ENCODE assay signal across 28 cellular contexts in genomic region chr1:88124614-88125013, GRCh38.
A peak's percentile ranks its signal among the peaks of the same experiment; 100 is the strongest.
DNase-seq lines count a peak whose midpoint lies in the region; ATAC-seq, FAIRE-seq and TF ChIP-seq lines count a peak whose summit lies in the region.
"Had no signal": no experiment of that assay in that cellular context is flagged by ENCODE, and none has a peak within 500 bp of the region (broad histone marks: within the 10 kb centered on the region; RNA-seq: fewer than 3 reads in every experiment).

No MANE protein-coding gene starts in this region.

- H3K4me1 ChIP-seq in GM23338 (ENCODE audit: insufficient read depth) (no peaks in the 10 kb centered on the region), HEK293 (ENCODE audit: control insufficient read depth, insufficient read depth, low read length) (no peaks in the 10 kb centered on the region), K562 (replicated peaks in 1 of 2; ENCODE audit: control insufficient read depth in 2 of 2, insufficient read depth in 2 of 2, low read length in 2 of 2) (no peaks in the 10 kb centered on the region), neural progenitor cell (peaks cover 9% of the 10 kb centered on the region), suprapubic skin (no peaks in the 10 kb centered on the region)
- H3K4me1 ChIP-seq: BE2C, BLaER1 had no signal

- H3F3A ChIP-seq in GM23338 (replicated peaks; ENCODE audit: low read depth) (no peaks in the 10 kb centered on the region), neural progenitor cell (ENCODE audit: low read depth) (no peaks in the 10 kb centered on the region)

- no peak overlapping the region for H3K4me3 ChIP-seq in GM23338
- H3K4me3 ChIP-seq in HEK293 (ENCODE audit: low read depth, low read length), result no peak overlapping the region
- no peak overlapping the region for H3K4me3 ChIP-seq in K562
- no peak overlapping the region for H3K4me3 ChIP-seq in neural progenitor cell
- no peak overlapping the region for H3K4me3 ChIP-seq in suprapubic skin
- H3K4me3 ChIP-seq: BLaER1, GM12878 had no signal

- H3K27me3 ChIP-seq in GM23338 (ENCODE audit: insufficient read depth) (no peaks in the 10 kb centered on the region), K562 (ENCODE audit: control insufficient read depth in 2 of 2, insufficient read depth in 2 of 2, low read length in 2 of 2) (no peaks in the 10 kb centered on the region), neural progenitor cell (no peaks in the 10 kb centered on the region), suprapubic skin (no peaks in the 10 kb centered on the region)
- H3K27me3 ChIP-seq: BE2C, BLaER1 had no signal

- TF ChIP-seq EP300 in K562 (IDR thresholded peaks at IDR 0.05; ENCODE audit: low read length) (no peak), suprapubic skin (IDR thresholded peaks at IDR 0.05) (no peak)

- TF ChIP-seq RAD21 in K562 (CRISPR knock-in tag; conservative IDR thresholded peaks at IDR 0.05 in 1 of 2, IDR thresholded peaks at IDR 0.05 in 1 of 2), result no peak

- ATAC-seq in GM23338, result no peak
- ATAC-seq in K562, result no peak
- ATAC-seq in activated naive CD8-positive, alpha-beta T cell treated with anti-CD3 and anti-CD28 coated beads, Interleukin-2, amount 50 U/mL, for 24 hours, result no peak
- ATAC-seq: GM12878 had no signal

- H3K27ac Mint-ChIP-seq in GM23338 (no peak overlapping the region), neural progenitor cell (no peak overlapping the region)
- no peak overlapping the region for H3K27ac Mint-ChIP-seq in activated naive CD8-positive, alpha-beta T cell treated with anti-CD3 and anti-CD28 coated beads, Interleukin-2, amount 50 U/mL, for 24 hours
- H3K27ac Mint-ChIP-seq: CD14-positive monocyte; CD4-positive, alpha-beta memory T cell; CD4-positive, CD25-positive, alpha-beta regulatory T cell; CD8-positive, alpha-beta memory T cell had no signal

- H3K9ac ChIP-seq in K562 (ENCODE audit: insufficient read depth in 1 of 2, low read depth in 2 of 2, low read length in 2 of 2) (no peak overlapping the region), neural progenitor cell (no peak overlapping the region)
- H3K9ac ChIP-seq: BLaER1 had no signal

- H3K9me3 Mint-ChIP-seq in GM23338, result no peaks in the 10 kb centered on the region
- H3K9me3 Mint-ChIP-seq in neural progenitor cell, result no peaks in the 10 kb centered on the region
- no peaks in the 10 kb centered on the region for H3K9me3 Mint-ChIP-seq in activated naive CD8-positive, alpha-beta T cell treated with anti-CD3 and anti-CD28 coated beads, Interleukin-2, amount 50 U/mL, for 24 hours

- WGBS in K562 (ENCODE audit: insufficient coverage, low coverage, missing lambda C conversion rate), result no CpG with 5 or more reads among the region's 1 CpG
- 62% methylated on average over 1 of the region's 1 CpG for WGBS in suprapubic skin

- H3K36me3 ChIP-seq in GM23338 (ENCODE audit: insufficient read depth) (no peaks in the 10 kb centered on the region), HEK293 (ENCODE audit: control insufficient read depth in 2 of 2, insufficient read depth in 1 of 2, low read length in 2 of 2) (no peaks in the 10 kb centered on the region), K562 (ENCODE audit: control insufficient read depth, insufficient read depth, low read length) (no peaks in the 10 kb centered on the region), neural progenitor cell (no peaks in the 10 kb centered on the region), suprapubic skin (no peaks in the 10 kb centered on the region)
- H3K36me3 ChIP-seq: BE2C, BLaER1 had no signal

- POLR2A ChIA-PET in HEK293 (lab: Yijun Ruan, JAX), result no interaction called here
- POLR2A ChIA-PET in K562 (lab: Yijun Ruan, JAX), result no interaction called here

- BruUV-seq in K562 (replicated peaks; lab: Mats Ljungman, UMichigan), result no TSS peak

- DNase-seq in GM23338 (ENCODE audit: low spot score), result no peak
- DNase-seq in K562 (ENCODE audit: extremely low read depth in 1 of 4, low spot score in 3 of 4), result no peak
- no peak for DNase-seq in neural progenitor cell (ENCODE audit: low spot score)
- DNase-seq in suprapubic skin (ENCODE audit: low spot score in 2 of 2), result no peak
- no peak for DNase-seq in stimulated activated CD4-positive, alpha-beta T cell treated with anti-CD3 and anti-CD28 coated beads, Interleukin-4, amount 100 ng/mL, for 1 hour
- DNase-seq in activated naive CD8-positive, alpha-beta T cell treated with anti-CD3 and anti-CD28 coated beads, Interleukin-2, amount 50 U/mL, for 24 hours, result no peak
- DNase-seq: 8988T; ACHN; BE2C; C1 segment of cervical spinal cord; CD4-positive, alpha-beta memory T cell; CD4-positive, CD25-positive, alpha-beta regulatory T cell; CD8-positive, alpha-beta memory T cell; COR-L47; DMS 273 treated with DMSO at 0.1 percent for 48 hours; DMS153; DMS53; DMS79; DND-41; EL; GDM1 had no signal

- intact Hi-C loops in K562 (cut with micrococcal nuclease), result no loop called here

- H3K36me3 Mint-ChIP-seq in GM23338 (ENCODE audit: low read depth), result no peaks in the 10 kb centered on the region
- H3K36me3 Mint-ChIP-seq in neural progenitor cell, result peaks cover 2% of the 10 kb centered on the region
- no peaks in the 10 kb centered on the region for H3K36me3 Mint-ChIP-seq in activated naive CD8-positive, alpha-beta T cell treated with anti-CD3 and anti-CD28 coated beads, Interleukin-2, amount 50 U/mL, for 24 hours (ENCODE audit: low read depth)
- H3K36me3 Mint-ChIP-seq: CD14-positive monocyte; CD4-positive, alpha-beta memory T cell; CD4-positive, CD25-positive, alpha-beta regulatory T cell; CD8-positive, alpha-beta memory T cell had no signal

- H2AFZ ChIP-seq in GM23338 (peak overlapping the region; percentile 40; the same call in 1 of the 2 replicates), K562 (ENCODE audit: low read depth, low read length) (no peak overlapping the region), neural progenitor cell (replicated peaks) (peak overlapping the region; percentile 78)

- H3K4me1 Mint-ChIP-seq in GM23338, result peaks cover 4% of the 10 kb centered on the region; the same call in 1 of the 3 replicates
- no peaks in the 10 kb centered on the region for H3K4me1 Mint-ChIP-seq in neural progenitor cell
- no peaks in the 10 kb centered on the region for H3K4me1 Mint-ChIP-seq in activated naive CD8-positive, alpha-beta T cell treated with anti-CD3 and anti-CD28 coated beads, Interleukin-2, amount 50 U/mL, for 24 hours
- H3K4me1 Mint-ChIP-seq: CD14-positive monocyte; CD4-positive, alpha-beta memory T cell; CD4-positive, CD25-positive, alpha-beta regulatory T cell; CD8-positive, alpha-beta memory T cell had no signal

- CTCF ChIA-PET in HEK293 (lab: Yijun Ruan, JAX) (no interaction called here), K562 (lab: Yijun Ruan, JAX; ENCODE audit: low intra/inter-chr PET ratio) (no interaction called here)

- no peaks in the 10 kb centered on the region for H4K20me1 ChIP-seq in GM23338 (replicated peaks; ENCODE audit: insufficient read depth)
- H4K20me1 ChIP-seq in K562 (replicated peaks; ENCODE audit: control insufficient read depth, insufficient read depth, low read length), result no peaks in the 10 kb centered on the region
- H4K20me1 ChIP-seq in neural progenitor cell (ENCODE audit: low read depth), result no peaks in the 10 kb centered on the region
- H4K20me1 ChIP-seq: BLaER1 had no signal

- H3K4me2 ChIP-seq in GM23338 (no peak overlapping the region), K562 (ENCODE audit: insufficient read depth, low read length) (no peak overlapping the region), neural progenitor cell (no peak overlapping the region)
- H3K4me2 ChIP-seq: BLaER1 had no signal

- no peaks in the 10 kb centered on the region for H3K9me1 ChIP-seq in K562 (ENCODE audit: control insufficient read depth, insufficient read depth, low read length)

- H3K27me3 Mint-ChIP-seq in GM23338 (ENCODE audit: insufficient read depth, low read depth, poor library complexity) (no peaks in the 10 kb centered on the region), neural progenitor cell (ENCODE audit: insufficient read depth, low read depth) (peaks cover 3% of the 10 kb centered on the region)
- H3K27me3 Mint-ChIP-seq in activated naive CD8-positive, alpha-beta T cell treated with anti-CD3 and anti-CD28 coated beads, Interleukin-2, amount 50 U/mL, for 24 hours, result peaks cover 2% of the 10 kb centered on the region
- H3K27me3 Mint-ChIP-seq: CD4-positive, CD25-positive, alpha-beta regulatory T cell had no signal

- H3K9me3 ChIP-seq in HEK293 (ENCODE audit: control insufficient read depth, insufficient read depth, low read depth, low read length) (no peaks in the 10 kb centered on the region), K562 (replicated peaks; ENCODE audit: control insufficient read depth, insufficient read depth, low read depth, low read length) (no peaks in the 10 kb centered on the region; the same call in 1 of the 2 replicates), neural progenitor cell (ENCODE audit: low read depth) (no peaks in the 10 kb centered on the region), suprapubic skin (no peaks in the 10 kb centered on the region)
- H3K9me3 ChIP-seq: BE2C, BLaER1 had no signal

- no peak for TF ChIP-seq POLR2A in K562 (conservative IDR thresholded peaks at IDR 0.05)
- TF ChIP-seq POLR2A in suprapubic skin (IDR thresholded peaks at IDR 0.05), result no peak

- no peak for FAIRE-seq in K562 (lab: Jason Lieb, UNC)
- FAIRE-seq: A204.1, GM12878, GM12892, GM18507 had no signal

- in situ Hi-C loops in K562 (cut with MboI), result no loop called here

- H3K79me2 ChIP-seq in GM23338 (replicated peaks; ENCODE audit: insufficient read depth), result no peaks in the 10 kb centered on the region
- H3K79me2 ChIP-seq in K562 (ENCODE audit: control insufficient read depth, insufficient read depth, low read length), result no peaks in the 10 kb centered on the region
- no peaks in the 10 kb centered on the region for H3K79me2 ChIP-seq in neural progenitor cell (ENCODE audit: low read depth)

- TF ChIP-seq CTCF in GM23338 (conservative IDR thresholded peaks at IDR 0.05; ENCODE audit: low read depth in 2 of 2) (no peak), HEK293 (tag by site-specific recombination; IDR thresholded peaks at IDR 0.05) (no peak), K562 (IDR thresholded peaks at IDR 0.05 in 2 of 3, conservative IDR thresholded peaks at IDR 0.05 in 1 of 3; ENCODE audit: insufficient read depth in 2 of 3, low read depth in 1 of 3, low read length in 3 of 3) (no peak), neural progenitor cell (IDR thresholded peaks at IDR 0.05) (no peak), suprapubic skin (IDR thresholded peaks at IDR 0.05) (no peak)

- 0 out of 2 replicates have a peak, but pooled peaks cover 2% of the 10 kb centered on the region for H3K9me2 ChIP-seq in GM23338 (ENCODE audit: insufficient read depth)

- H3K27ac ChIP-seq in GM23338 (ENCODE audit: low read depth) (no peak overlapping the region), HEK293 (ENCODE audit: extremely low read depth, low read depth, low read length) (no peak overlapping the region), K562 (ENCODE audit: extremely low read depth, low read depth, low read length) (no peak overlapping the region), neural progenitor cell (no peak overlapping the region), suprapubic skin (no peak overlapping the region)
- H3K27ac ChIP-seq: BLaER1 had no signal

- no peak overlapping the region for H3K4me3 Mint-ChIP-seq in GM23338
- no peak overlapping the region for H3K4me3 Mint-ChIP-seq in neural progenitor cell
- no peak overlapping the region for H3K4me3 Mint-ChIP-seq in activated naive CD8-positive, alpha-beta T cell treated with anti-CD3 and anti-CD28 coated beads, Interleukin-2, amount 50 U/mL, for 24 hours
- H3K4me3 Mint-ChIP-seq: CD14-positive monocyte; CD4-positive, alpha-beta memory T cell; CD4-positive, CD25-positive, alpha-beta regulatory T cell; CD8-positive, alpha-beta memory T cell had no signal
